Comparison of ENCODE assay signal across 17 cellular contexts in genomic region chr1:245611251-245611650, GRCh38.
DNase-seq lines count a peak whose midpoint lies in the region; TF ChIP-seq lines count a peak whose summit lies in the region.
"Had no signal": no experiment of that assay in that cellular context is flagged by ENCODE, and none has a peak within 500 bp of the region (broad histone marks: within the 10 kb centered on the region; RNA-seq: fewer than 3 reads in every experiment).

No MANE protein-coding gene starts in this region.

- in situ Hi-C loops in GM13976 (cut with MboI; ENCODE audit: low sequenced_read_pairs, unreplicated experiment) = no loop called here

- no peak overlapping the region for H3K4me3 ChIP-seq in H7 (ENCODE audit: insufficient read depth, low read depth, low read length)
- H3K4me3 ChIP-seq: A549; BLaER1 treated with 17β-estradiol and CSF1 and Interleukin-3, amounts not matched to agents 10 nM and 100 nM; GM12878 had no signal

- TF ChIP-seq CTCF in GM13976 (IDR thresholded peaks at IDR 0.05; ENCODE audit: borderline replicate concordance, control extremely low read depth, extremely low read depth, insufficient read depth, missing control alignments) = no peak

- H3K27me3 ChIP-seq in H7 (ENCODE audit: control insufficient read depth, insufficient read depth, low read length) = no peaks in the 10 kb centered on the region
- H3K27me3 ChIP-seq: BLaER1 treated with 17β-estradiol and CSF1 and Interleukin-3, amounts not matched to agents 10 nM and 100 nM had no signal

- no peaks in the 10 kb centered on the region for H3K36me3 ChIP-seq in H7 (replicated peaks; ENCODE audit: control insufficient read depth, insufficient read depth, low read length)
- H3K36me3 ChIP-seq: BLaER1 treated with 17β-estradiol and CSF1 and Interleukin-3, amounts not matched to agents 10 nM and 100 nM had no signal

- DNase-seq in NCI-H146 (lab: John Stamatoyannopoulos, UW) (peak; percentile 16), NCI-H146 treated with DMSO at 0.1 percent for 48 hours (lab: John Stamatoyannopoulos, UW; ENCODE audit: unreplicated experiment) (no peak), NCI-H82 (lab: John Stamatoyannopoulos, UW) (peak; percentile 23), NCI-H82 treated with DMSO at 0.1 percent for 48 hours (lab: John Stamatoyannopoulos, UW; ENCODE audit: unreplicated experiment) (no peak), GM13976 (ENCODE audit: low spot score) (peak; percentile 1), H7 (peak; percentile 10), NCI-H2029 (lab: John Stamatoyannopoulos, UW) (no peak), NOMO-1 treated with dmso at 0.1 percent for 144 hours (lab: John Stamatoyannopoulos, UW; ENCODE audit: unreplicated experiment) (no peak)
- DNase-seq: AML-193; CD4-positive, alpha-beta T cell; CD8-positive, alpha-beta T cell; DMS 273 treated with DMSO at 0.1 percent for 48 hours; DMS79 treated with DMSO at 0.1 percent for 48 hours; GF-D8 had no signal

Comparison
In these comparisons a context has a peak if more than half of its experiments do, and no peak if none do; other contexts are left out.
1. DNase-seq: peak in NCI-H146 (single experiment), NCI-H82 (single experiment), GM13976 (single experiment) and H7 (single experiment); none in NCI-H146 treated with DMSO at 0.1 percent for 48 hours (single experiment), NCI-H82 treated with DMSO at 0.1 percent for 48 hours (single experiment), NCI-H2029 (single experiment) and NOMO-1 treated with dmso at 0.1 percent for 144 hours (single experiment).